1 cellular context compared by ENCODE assay signal in the genomic region with DNA sequence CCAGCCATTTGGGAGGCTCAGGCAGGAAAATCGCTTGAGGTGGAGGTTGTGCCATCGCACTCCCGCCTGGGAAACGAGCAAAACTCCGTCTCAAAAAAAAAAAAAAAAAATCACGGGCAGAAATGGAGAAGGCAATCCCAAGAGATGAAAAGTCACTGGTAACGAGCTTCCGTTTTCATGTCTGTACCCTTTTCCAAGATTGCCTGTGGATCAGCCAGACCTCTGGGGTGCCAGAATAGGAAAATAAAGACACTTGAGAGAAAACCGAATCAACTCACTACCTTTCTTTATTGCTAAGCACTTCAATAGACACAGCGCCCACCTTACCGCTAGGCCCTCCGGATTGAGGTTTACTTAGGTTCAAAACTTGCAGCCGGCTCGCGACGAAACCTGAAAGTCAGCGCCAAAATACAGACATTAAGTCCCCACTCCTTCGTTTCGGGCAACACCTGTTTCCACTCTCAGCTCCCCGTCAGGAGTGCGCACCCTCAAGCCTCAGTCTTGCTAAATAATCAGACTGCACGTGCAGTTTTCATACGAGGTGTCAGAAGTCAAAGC.
TF ChIP-seq lines count a peak whose summit lies in the region.

No MANE protein-coding gene starts in this region.

TF ChIP-seq in K562, 482 proteins besides CTCF, POLR2A, EP300 and RAD21 (continued from another document):
- TF ChIP-seq, protein P1, sequence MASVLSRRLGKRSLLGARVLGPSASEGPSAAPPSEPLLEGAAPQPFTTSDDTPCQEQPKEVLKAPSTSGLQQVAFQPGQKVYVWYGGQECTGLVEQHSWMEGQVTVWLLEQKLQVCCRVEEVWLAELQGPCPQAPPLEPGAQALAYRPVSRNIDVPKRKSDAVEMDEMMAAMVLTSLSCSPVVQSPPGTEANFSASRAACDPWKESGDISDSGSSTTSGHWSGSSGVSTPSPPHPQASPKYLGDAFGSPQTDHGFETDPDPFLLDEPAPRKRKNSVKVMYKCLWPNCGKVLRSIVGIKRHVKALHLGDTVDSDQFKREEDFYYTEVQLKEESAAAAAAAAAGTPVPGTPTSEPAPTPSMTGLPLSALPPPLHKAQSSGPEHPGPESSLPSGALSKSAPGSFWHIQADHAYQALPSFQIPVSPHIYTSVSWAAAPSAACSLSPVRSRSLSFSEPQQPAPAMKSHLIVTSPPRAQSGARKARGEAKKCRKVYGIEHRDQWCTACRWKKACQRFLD (CRISPR knock-in tag; IDR thresholded peaks at IDR 0.05): no peak
- TF ChIP-seq ZNF696 (CRISPR knock-in tag; conservative IDR thresholded peaks at IDR 0.05) (no peak), RNF2 (IDR thresholded peaks at IDR 0.05) (no peak), HLTF (IDR thresholded peaks at IDR 0.05) (no peak), GABPB2 (CRISPR knock-in tag; conservative IDR thresholded peaks at IDR 0.05) (no peak), LEF1 (IDR thresholded peaks at IDR 0.05) (0 out of 2 replicates have a peak, but pooled peaks have one; percentile 57), TARDBP (IDR thresholded peaks at IDR 0.05) (no peak), MEIS2 (IDR thresholded peaks at IDR 0.05; ENCODE audit: partially characterized antibody) (peak; percentile 43), HNRNPL (IDR thresholded peaks at IDR 0.05; ENCODE audit: low read depth, low read length) (peak; percentile 72; the same call in 1 of the 2 replicates), KAT7 (CRISPR knock-in tag; IDR thresholded peaks at IDR 0.05; ENCODE audit: borderline replicate concordance) (no peak), SMAD4 (CRISPR knock-in tag; conservative IDR thresholded peaks at IDR 0.05) (peak; percentile 13; the same call in 1 of the 2 replicates), ZNF263 (CRISPR knock-in tag; IDR thresholded peaks at IDR 0.05; ENCODE audit: borderline replicate concordance) (no peak), ZNF76 (CRISPR knock-in tag; IDR thresholded peaks at IDR 0.05; ENCODE audit: borderline replicate concordance) (no peak), ZNF165 (CRISPR knock-in tag; IDR thresholded peaks at IDR 0.05; ENCODE audit: borderline replicate concordance) (0 out of 2 replicates have a peak, but pooled peaks have one; percentile 3), FOXA1 (IDR thresholded peaks at IDR 0.05; ENCODE audit: borderline replicate concordance) (no peak), GABPB1 (CRISPR knock-in tag; IDR thresholded peaks at IDR 0.05) (no peak), DNMT1 (IDR thresholded peaks at IDR 0.05) (0 out of 2 replicates have a peak, but pooled peaks have one; percentile 9), GTF2F1 (IDR thresholded peaks at IDR 0.05; ENCODE audit: low read depth, low read length) (no peak), FOS (IDR thresholded peaks at IDR 0.05; ENCODE audit: extremely low read depth, insufficient read length) (no peak), NUFIP1 (IDR thresholded peaks at IDR 0.05; ENCODE audit: partially characterized antibody) (no peak), KDM1A (IDR thresholded peaks at IDR 0.05) (no peak), RBBP5 (IDR thresholded peaks at IDR 0.05; ENCODE audit: borderline replicate concordance, insufficient read depth, low read length, poor library complexity, severe bottlenecking) (peak; percentile 12), BRCA1 (IDR thresholded peaks at IDR 0.05) (no peak), BRCA1 (CRISPR knock-in tag; IDR thresholded peaks at IDR 0.05) (no peak), FUS (optimal IDR thresholded peaks at IDR 0.05; ENCODE audit: low read depth, low read length) (peak; percentile 88), CHCHD3 (CRISPR knock-in tag; IDR thresholded peaks at IDR 0.05) (no peak), IRF2 (CRISPR knock-in tag; IDR thresholded peaks at IDR 0.05) (no peak), ZNF316 (IDR thresholded peaks at IDR 0.05) (0 out of 2 replicates have a peak, but pooled peaks have one; percentile 7), RBM14 (IDR thresholded peaks at IDR 0.05; ENCODE audit: borderline replicate concordance, insufficient read depth, low read depth, low read length) (no peak), ZNF766 (CRISPR knock-in tag; conservative IDR thresholded peaks at IDR 0.05) (peak; percentile 43; the same call in 1 of the 2 replicates)
- TF ChIP-seq, protein P2, sequence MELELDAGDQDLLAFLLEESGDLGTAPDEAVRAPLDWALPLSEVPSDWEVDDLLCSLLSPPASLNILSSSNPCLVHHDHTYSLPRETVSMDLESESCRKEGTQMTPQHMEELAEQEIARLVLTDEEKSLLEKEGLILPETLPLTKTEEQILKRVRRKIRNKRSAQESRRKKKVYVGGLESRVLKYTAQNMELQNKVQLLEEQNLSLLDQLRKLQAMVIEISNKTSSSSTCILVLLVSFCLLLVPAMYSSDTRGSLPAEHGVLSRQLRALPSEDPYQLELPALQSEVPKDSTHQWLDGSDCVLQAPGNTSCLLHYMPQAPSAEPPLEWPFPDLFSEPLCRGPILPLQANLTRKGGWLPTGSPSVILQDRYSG (tag; conservative IDR thresholded peaks at IDR 0.05; ENCODE audit: low read depth): no peak
- TF ChIP-seq, protein P3, sequence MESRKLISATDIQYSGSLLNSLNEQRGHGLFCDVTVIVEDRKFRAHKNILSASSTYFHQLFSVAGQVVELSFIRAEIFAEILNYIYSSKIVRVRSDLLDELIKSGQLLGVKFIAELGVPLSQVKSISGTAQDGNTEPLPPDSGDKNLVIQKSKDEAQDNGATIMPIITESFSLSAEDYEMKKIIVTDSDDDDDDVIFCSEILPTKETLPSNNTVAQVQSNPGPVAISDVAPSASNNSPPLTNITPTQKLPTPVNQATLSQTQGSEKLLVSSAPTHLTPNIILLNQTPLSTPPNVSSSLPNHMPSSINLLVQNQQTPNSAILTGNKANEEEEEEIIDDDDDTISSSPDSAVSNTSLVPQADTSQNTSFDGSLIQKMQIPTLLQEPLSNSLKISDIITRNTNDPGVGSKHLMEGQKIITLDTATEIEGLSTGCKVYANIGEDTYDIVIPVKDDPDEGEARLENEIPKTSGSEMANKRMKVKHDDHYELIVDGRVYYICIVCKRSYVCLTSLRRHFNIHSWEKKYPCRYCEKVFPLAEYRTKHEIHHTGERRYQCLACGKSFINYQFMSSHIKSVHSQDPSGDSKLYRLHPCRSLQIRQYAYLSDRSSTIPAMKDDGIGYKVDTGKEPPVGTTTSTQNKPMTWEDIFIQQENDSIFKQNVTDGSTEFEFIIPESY (CRISPR knock-in tag; IDR thresholded peaks at IDR 0.05): no peak
- TF ChIP-seq, protein P4, sequence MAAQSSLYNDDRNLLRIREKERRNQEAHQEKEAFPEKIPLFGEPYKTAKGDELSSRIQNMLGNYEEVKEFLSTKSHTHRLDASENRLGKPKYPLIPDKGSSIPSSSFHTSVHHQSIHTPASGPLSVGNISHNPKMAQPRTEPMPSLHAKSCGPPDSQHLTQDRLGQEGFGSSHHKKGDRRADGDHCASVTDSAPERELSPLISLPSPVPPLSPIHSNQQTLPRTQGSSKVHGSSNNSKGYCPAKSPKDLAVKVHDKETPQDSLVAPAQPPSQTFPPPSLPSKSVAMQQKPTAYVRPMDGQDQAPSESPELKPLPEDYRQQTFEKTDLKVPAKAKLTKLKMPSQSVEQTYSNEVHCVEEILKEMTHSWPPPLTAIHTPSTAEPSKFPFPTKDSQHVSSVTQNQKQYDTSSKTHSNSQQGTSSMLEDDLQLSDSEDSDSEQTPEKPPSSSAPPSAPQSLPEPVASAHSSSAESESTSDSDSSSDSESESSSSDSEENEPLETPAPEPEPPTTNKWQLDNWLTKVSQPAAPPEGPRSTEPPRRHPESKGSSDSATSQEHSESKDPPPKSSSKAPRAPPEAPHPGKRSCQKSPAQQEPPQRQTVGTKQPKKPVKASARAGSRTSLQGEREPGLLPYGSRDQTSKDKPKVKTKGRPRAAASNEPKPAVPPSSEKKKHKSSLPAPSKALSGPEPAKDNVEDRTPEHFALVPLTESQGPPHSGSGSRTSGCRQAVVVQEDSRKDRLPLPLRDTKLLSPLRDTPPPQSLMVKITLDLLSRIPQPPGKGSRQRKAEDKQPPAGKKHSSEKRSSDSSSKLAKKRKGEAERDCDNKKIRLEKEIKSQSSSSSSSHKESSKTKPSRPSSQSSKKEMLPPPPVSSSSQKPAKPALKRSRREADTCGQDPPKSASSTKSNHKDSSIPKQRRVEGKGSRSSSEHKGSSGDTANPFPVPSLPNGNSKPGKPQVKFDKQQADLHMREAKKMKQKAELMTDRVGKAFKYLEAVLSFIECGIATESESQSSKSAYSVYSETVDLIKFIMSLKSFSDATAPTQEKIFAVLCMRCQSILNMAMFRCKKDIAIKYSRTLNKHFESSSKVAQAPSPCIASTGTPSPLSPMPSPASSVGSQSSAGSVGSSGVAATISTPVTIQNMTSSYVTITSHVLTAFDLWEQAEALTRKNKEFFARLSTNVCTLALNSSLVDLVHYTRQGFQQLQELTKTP (IDR thresholded peaks at IDR 0.05; ENCODE audit: low read depth in 1 of 2, partially characterized antibody in 2 of 2): no peak
- TF ChIP-seq, protein P5, sequence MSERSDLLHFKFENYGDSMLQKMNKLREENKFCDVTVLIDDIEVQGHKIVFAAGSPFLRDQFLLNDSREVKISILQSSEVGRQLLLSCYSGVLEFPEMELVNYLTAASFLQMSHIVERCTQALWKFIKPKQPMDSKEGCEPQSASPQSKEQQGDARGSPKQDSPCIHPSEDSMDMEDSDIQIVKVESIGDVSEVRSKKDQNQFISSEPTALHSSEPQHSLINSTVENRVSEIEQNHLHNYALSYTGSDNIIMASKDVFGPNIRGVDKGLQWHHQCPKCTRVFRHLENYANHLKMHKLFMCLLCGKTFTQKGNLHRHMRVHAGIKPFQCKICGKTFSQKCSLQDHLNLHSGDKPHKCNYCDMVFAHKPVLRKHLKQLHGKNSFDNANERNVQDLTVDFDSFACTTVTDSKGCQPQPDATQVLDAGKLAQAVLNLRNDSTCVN (CRISPR knock-in tag; IDR thresholded peaks at IDR 0.05): no peak
- TF ChIP-seq, protein P6, sequence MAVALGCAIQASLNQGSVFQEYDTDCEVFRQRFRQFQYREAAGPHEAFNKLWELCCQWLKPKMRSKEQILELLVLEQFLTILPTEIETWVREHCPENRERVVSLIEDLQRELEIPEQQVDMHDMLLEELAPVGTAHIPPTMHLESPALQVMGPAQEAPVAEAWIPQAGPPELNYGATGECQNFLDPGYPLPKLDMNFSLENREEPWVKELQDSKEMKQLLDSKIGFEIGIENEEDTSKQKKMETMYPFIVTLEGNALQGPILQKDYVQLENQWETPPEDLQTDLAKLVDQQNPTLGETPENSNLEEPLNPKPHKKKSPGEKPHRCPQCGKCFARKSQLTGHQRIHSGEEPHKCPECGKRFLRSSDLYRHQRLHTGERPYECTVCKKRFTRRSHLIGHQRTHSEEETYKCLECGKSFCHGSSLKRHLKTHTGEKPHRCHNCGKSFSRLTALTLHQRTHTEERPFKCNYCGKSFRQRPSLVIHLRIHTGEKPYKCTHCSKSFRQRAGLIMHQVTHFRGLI (CRISPR knock-in tag; IDR thresholded peaks at IDR 0.05): 0 out of 2 replicates have a peak, but pooled peaks have one; percentile 4
- TF ChIP-seq, protein P7, sequence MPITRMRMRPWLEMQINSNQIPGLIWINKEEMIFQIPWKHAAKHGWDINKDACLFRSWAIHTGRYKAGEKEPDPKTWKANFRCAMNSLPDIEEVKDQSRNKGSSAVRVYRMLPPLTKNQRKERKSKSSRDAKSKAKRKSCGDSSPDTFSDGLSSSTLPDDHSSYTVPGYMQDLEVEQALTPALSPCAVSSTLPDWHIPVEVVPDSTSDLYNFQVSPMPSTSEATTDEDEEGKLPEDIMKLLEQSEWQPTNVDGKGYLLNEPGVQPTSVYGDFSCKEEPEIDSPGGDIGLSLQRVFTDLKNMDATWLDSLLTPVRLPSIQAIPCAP (CRISPR knock-in tag; IDR thresholded peaks at IDR 0.05; ENCODE audit: borderline replicate concordance): no peak
- TF ChIP-seq, protein P8, sequence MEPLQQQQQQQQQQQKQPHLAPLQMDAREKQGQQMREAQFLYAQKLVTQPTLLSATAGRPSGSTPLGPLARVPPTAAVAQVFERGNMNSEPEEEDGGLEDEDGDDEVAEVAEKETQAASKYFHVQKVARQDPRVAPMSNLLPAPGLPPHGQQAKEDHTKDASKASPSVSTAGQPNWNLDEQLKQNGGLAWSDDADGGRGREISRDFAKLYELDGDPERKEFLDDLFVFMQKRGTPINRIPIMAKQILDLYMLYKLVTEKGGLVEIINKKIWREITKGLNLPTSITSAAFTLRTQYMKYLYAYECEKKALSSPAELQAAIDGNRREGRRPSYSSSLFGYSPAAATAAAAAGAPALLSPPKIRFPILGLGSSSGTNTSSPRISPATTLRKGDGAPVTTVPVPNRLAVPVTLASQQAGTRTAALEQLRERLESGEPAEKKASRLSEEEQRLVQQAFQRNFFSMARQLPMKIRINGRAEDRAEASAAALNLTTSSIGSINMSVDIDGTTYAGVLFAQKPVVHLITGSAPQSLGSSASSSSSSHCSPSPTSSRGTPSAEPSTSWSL (CRISPR knock-in tag; IDR thresholded peaks at IDR 0.05; ENCODE audit: borderline replicate concordance): no peak
- TF ChIP-seq, protein P9, sequence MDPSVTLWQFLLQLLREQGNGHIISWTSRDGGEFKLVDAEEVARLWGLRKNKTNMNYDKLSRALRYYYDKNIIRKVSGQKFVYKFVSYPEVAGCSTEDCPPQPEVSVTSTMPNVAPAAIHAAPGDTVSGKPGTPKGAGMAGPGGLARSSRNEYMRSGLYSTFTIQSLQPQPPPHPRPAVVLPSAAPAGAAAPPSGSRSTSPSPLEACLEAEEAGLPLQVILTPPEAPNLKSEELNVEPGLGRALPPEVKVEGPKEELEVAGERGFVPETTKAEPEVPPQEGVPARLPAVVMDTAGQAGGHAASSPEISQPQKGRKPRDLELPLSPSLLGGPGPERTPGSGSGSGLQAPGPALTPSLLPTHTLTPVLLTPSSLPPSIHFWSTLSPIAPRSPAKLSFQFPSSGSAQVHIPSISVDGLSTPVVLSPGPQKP (CRISPR knock-in tag; IDR thresholded peaks at IDR 0.05): no peak
